14 cellular contexts compared by ENCODE assay signal in genomic region chr4:45795165-45795564, GRCh38.
"Had no signal": no experiment of that assay in that cellular context is flagged by ENCODE, and none has a peak within 500 bp of the region (broad histone marks: within the 10 kb centered on the region; RNA-seq: fewer than 3 reads in every experiment).

No MANE protein-coding gene starts in this region.

- H3K27ac ChIP-seq: heart left ventricle, neural progenitor cell, transverse colon had no signal

- H3K9ac ChIP-seq: neural progenitor cell had no signal

- H3K4me1 ChIP-seq: heart left ventricle, neural progenitor cell, transverse colon had no signal

- H3K4me3 ChIP-seq: heart left ventricle, neural progenitor cell, transverse colon had no signal

- H3K36me3 ChIP-seq: heart left ventricle, neural progenitor cell, transverse colon had no signal

- H3K27me3 ChIP-seq: heart left ventricle, neural progenitor cell, transverse colon had no signal

- DNase-seq: cortex of kidney; effector memory CD4-positive, alpha-beta T cell; heart left ventricle; immature natural killer cell; kidney; left colon; natural killer cell; occipital lobe; small intestine; stimulated activated CD4-positive, alpha-beta T cell treated with anti-CD3 and anti-CD28 coated beads, Interleukin-4, amount 100 ng/mL, for 1 hour; transverse colon had no signal

- H3K4me2 ChIP-seq: neural progenitor cell had no signal

- H2AFZ ChIP-seq: neural progenitor cell had no signal

- ATAC-seq: esophagus mucosa; heart left ventricle; left colon; natural killer cell; stimulated activated memory B cell treated with anti-CD40 and anti-IgM and Interleukin-4, amounts not matched to agents 10 μg/mL and 1 μg/mL and 100 μg/mL, for 72 hours had no signal

- H3K9me3 ChIP-seq: transverse colon had no signal
